In genomic region chr11:71580057-71581003, GRCh38 we compare ENCODE assay signal across 8 cellular contexts. TPM values are rescaled to one million over a fixed set of nuclear protein-coding genes. Genes with fewer than 3 reads are reported as not detected.
DNase-seq lines count a peak whose midpoint lies in the region; ATAC-seq and TF ChIP-seq lines count a peak whose summit lies in the region.

No MANE protein-coding gene starts in this region.

- no peak overlapping the region for H3K4me3 Mint-ChIP-seq in endothelial cell (ENCODE audit: unreplicated experiment)
- H3K4me3 Mint-ChIP-seq in mesothelial cell of epicardium, result no peak overlapping the region
- H3K4me3 Mint-ChIP-seq in type B pancreatic cell, result no peak overlapping the region

- TF ChIP-seq CTCF in SU-DHL-6 (IDR thresholded peaks at IDR 0.05; ENCODE audit: insufficient read depth, low read length, poor library complexity, severe bottlenecking), result peak; percentile 51
- TF ChIP-seq CTCF in endothelial cell (IDR thresholded peaks at IDR 0.05; ENCODE audit: unreplicated experiment), result peak; percentile 83
- peak; percentile 81 for TF ChIP-seq CTCF in mesothelial cell of epicardium (IDR thresholded peaks at IDR 0.05; ENCODE audit: unreplicated experiment)
- peak; percentile 88 for TF ChIP-seq CTCF in type B pancreatic cell (conservative IDR thresholded peaks at IDR 0.05)

- H3K9ac ChIP-seq in SU-DHL-6 (ENCODE audit: low read length), result no peak overlapping the region

- H3K36me3 Mint-ChIP-seq in endothelial cell (ENCODE audit: low read depth, unreplicated experiment) (no peaks in the 10 kb centered on the region), mesothelial cell of epicardium (no peaks in the 10 kb centered on the region), type B pancreatic cell (no peaks in the 10 kb centered on the region)

- no peak for ATAC-seq in HG03442 (IDR thresholded peaks at IDR 0.05; ENCODE audit: unreplicated experiment)

- H3K36me3 ChIP-seq in SU-DHL-6 (ENCODE audit: low read length), result no peaks in the 10 kb centered on the region

- H4K20me1 ChIP-seq in SU-DHL-6 (ENCODE audit: low read depth, low read length), result no peaks in the 10 kb centered on the region

- H3K27ac Mint-ChIP-seq in endothelial cell (ENCODE audit: unreplicated experiment), result peak overlapping the region; percentile 15
- no peak overlapping the region for H3K27ac Mint-ChIP-seq in mesothelial cell of epicardium
- H3K27ac Mint-ChIP-seq in type B pancreatic cell, result no peak overlapping the region

- no peak overlapping the region for H3K4me2 ChIP-seq in SU-DHL-6 (ENCODE audit: low read depth, low read length, poor library complexity, severe bottlenecking)

- H3F3A ChIP-seq in SU-DHL-6 (ENCODE audit: insufficient read depth), result no peaks in the 10 kb centered on the region

- H3K27me3 ChIP-seq in SU-DHL-6 (ENCODE audit: low read length), result no peaks in the 10 kb centered on the region

- no peaks in the 10 kb centered on the region for H3K79me2 ChIP-seq in SU-DHL-6 (ENCODE audit: insufficient read depth, low read length)

- H3K9me3 ChIP-seq in SU-DHL-6 (ENCODE audit: insufficient read depth, low read length), result no peaks in the 10 kb centered on the region

- peak; percentile 69 for DNase-seq in activated effector memory CD4-positive, alpha-beta T cell treated with anti-CD3 and anti-CD28 coated beads, Interleukin-2, amount 50 U/mL, for 16 hours
- no peak for DNase-seq in activated effector memory CD4-positive, alpha-beta T cell treated with Interleukin-2 at 50 U/mL for 16 hours
- DNase-seq in NCI-H1105 (lab: John Stamatoyannopoulos, UW) (peak; percentile 63), endothelial cell (ENCODE audit: low spot score) (peak; percentile 56), mesothelial cell of epicardium (ENCODE audit: low spot score in 2 of 2, unreplicated experiment in 2 of 2) (peak in 1 of 2 experiments; percentile 51), type B pancreatic cell (ENCODE audit: extremely low spot score, unreplicated experiment) (no peak)

- H3K27ac ChIP-seq in SU-DHL-6 (ENCODE audit: low read depth, low read length), result no peak overlapping the region

- no peak overlapping the region for H2AFZ ChIP-seq in SU-DHL-6 (ENCODE audit: low read depth, low read length, severe bottlenecking)

- H3K9me2 ChIP-seq in SU-DHL-6 (replicated peaks; ENCODE audit: insufficient read depth, low read length), result no peaks in the 10 kb centered on the region

- H3K9me3 Mint-ChIP-seq in endothelial cell (ENCODE audit: unreplicated experiment), result no peaks in the 10 kb centered on the region
- H3K9me3 Mint-ChIP-seq in mesothelial cell of epicardium, result no peaks in the 10 kb centered on the region
- no peaks in the 10 kb centered on the region for H3K9me3 Mint-ChIP-seq in type B pancreatic cell

- H3K4me3 ChIP-seq in SU-DHL-6 (ENCODE audit: insufficient read depth, low read length, poor library complexity, severe bottlenecking), result no peak overlapping the region

- peaks cover 1% of the 10 kb centered on the region for H3K27me3 Mint-ChIP-seq in endothelial cell (ENCODE audit: unreplicated experiment)
- H3K27me3 Mint-ChIP-seq in mesothelial cell of epicardium (ENCODE audit: low read depth), result peaks cover 35% of the 10 kb centered on the region
- peaks cover 9% of the 10 kb centered on the region for H3K27me3 Mint-ChIP-seq in type B pancreatic cell

- H3K4me1 Mint-ChIP-seq in endothelial cell (ENCODE audit: unreplicated experiment), result peaks cover 25% of the 10 kb centered on the region
- H3K4me1 Mint-ChIP-seq in mesothelial cell of epicardium, result peaks cover 11% of the 10 kb centered on the region
- peaks cover 12% of the 10 kb centered on the region for H3K4me1 Mint-ChIP-seq in type B pancreatic cell (ENCODE audit: unreplicated experiment)

RNA-seq across cellular contexts. Expression of gene KRTAP5-11, which starts 2.3 kb away (rescaled TPM):
- not detected for total RNA-seq in endothelial cell (ENCODE audit: unreplicated experiment)
- total RNA-seq in mesothelial cell of epicardium, result 0.44 TPM in 1 of 3 replicates, not detected in the others
- not detected in 2 replicates for total RNA-seq in type B pancreatic cell (ENCODE audit: low replicate concordance)

RNA-seq across cellular contexts. Expression of gene KRTAP5-10, which starts 15.0 kb away (rescaled TPM):
- 0.23 TPM for total RNA-seq in endothelial cell (ENCODE audit: unreplicated experiment)
- 0.22 to 0.32 TPM (median 0.31 TPM) in 3 replicates for total RNA-seq in mesothelial cell of epicardium
- not detected in 2 replicates for total RNA-seq in type B pancreatic cell (ENCODE audit: low replicate concordance)

RNA-seq across cellular contexts. Expression of gene KRTAP5-9, which starts 32.1 kb away (rescaled TPM):
- total RNA-seq in endothelial cell (ENCODE audit: unreplicated experiment), result 0.80 TPM
- total RNA-seq in mesothelial cell of epicardium, result 0.52 to 0.65 TPM (median 0.62 TPM) in 3 replicates
- total RNA-seq in type B pancreatic cell (ENCODE audit: low replicate concordance), result 0.43 TPM in 1 of 2 replicates, not detected in the other

RNA-seq across cellular contexts. Expression of gene KRTAP5-8, which starts 42.5 kb away (rescaled TPM):
- total RNA-seq in endothelial cell (ENCODE audit: unreplicated experiment) (not detected), mesothelial cell of epicardium (0.18 to 0.73 TPM (median 0.25 TPM) in 3 replicates), type B pancreatic cell (ENCODE audit: low replicate concordance) (not detected in 2 replicates)

RNA-seq across cellular contexts. Expression of gene KRTAP5-7, which starts 53.3 kb away (rescaled TPM):
- total RNA-seq in endothelial cell (ENCODE audit: unreplicated experiment), result not detected
- total RNA-seq in mesothelial cell of epicardium, result 0.18 to 0.43 TPM (median 0.25 TPM) in 3 replicates
- not detected in 2 replicates for total RNA-seq in type B pancreatic cell (ENCODE audit: low replicate concordance)

Comparison
In these comparisons a context has a peak if more than half of its experiments do, and no peak if none do; other contexts are left out.
1. DNase-seq: peak in activated effector memory CD4-positive, alpha-beta T cell treated with anti-CD3 and anti-CD28 coated beads, Interleukin-2, amount 50 U/mL, for 16 hours (single experiment), NCI-H1105 (single experiment) and endothelial cell (single experiment); none in activated effector memory CD4-positive, alpha-beta T cell treated with Interleukin-2 at 50 U/mL for 16 hours (single experiment) and type B pancreatic cell (single experiment).
2. Peak in every context shown above with its lines, with median percentiles within 50 percentile points of each other: CTCF ChIP-seq.